8 cellular contexts compared by ENCODE assay signal in genomic region chr13:99124695-99125334, GRCh38.
DNase-seq lines count a peak whose midpoint lies in the region; ATAC-seq and TF ChIP-seq lines count a peak whose summit lies in the region.

No MANE protein-coding gene starts in this region.

- H3K4me1 ChIP-seq in ACC112 (ENCODE audit: control insufficient read depth, insufficient read depth, low read length, unreplicated experiment) (peaks cover 12% of the 10 kb centered on the region), SJSA1 (replicated peaks) (peaks cover 31% of the 10 kb centered on the region)

- peak overlapping the region; percentile 1; the same call in 1 of the 2 replicates for H3K27ac ChIP-seq in ACC112 (ENCODE audit: low read depth, low read length)
- H3K27ac ChIP-seq in SJSA1: peak overlapping the region; percentile 55

- peak overlapping the region; percentile 29 for H3K4me3 ChIP-seq in ACC112 (ENCODE audit: low read depth, low read length)
- H3K4me3 ChIP-seq in SJSA1: no peak overlapping the region
- H3K4me3 ChIP-seq in fibroblast of pulmonary artery (replicated peaks; ENCODE audit: low read depth, low read length): peak overlapping the region; percentile 40

- no peak for TF ChIP-seq POLR2A in GM18505 (IDR thresholded peaks at IDR 0.05; ENCODE audit: borderline replicate concordance, extremely low read depth, insufficient read depth, insufficient read length)

- peak overlapping the region; percentile 43 for H2AFZ ChIP-seq in ACC112 (ENCODE audit: low read length, unreplicated experiment)

- H3K36me3 ChIP-seq in ACC112 (ENCODE audit: insufficient read depth, low read length) (no peaks in the 10 kb centered on the region), SJSA1 (no peaks in the 10 kb centered on the region)

- TF ChIP-seq CTCF in fibroblast of pulmonary artery (IDR thresholded peaks at IDR 0.05; ENCODE audit: low read length, missing control alignments): no peak

- ATAC-seq in GM18505 (IDR thresholded peaks at IDR 0.05; ENCODE audit: unreplicated experiment) (peak; percentile 80), HG03066 (IDR thresholded peaks at IDR 0.05; ENCODE audit: low read depth, unreplicated experiment) (peak; percentile 84), HG02970 (IDR thresholded peaks at IDR 0.05; ENCODE audit: low FRiP score, unreplicated experiment) (no peak)

- 0 out of 2 replicates have a peak, but pooled peaks cover 2% of the 10 kb centered on the region for H3K9me3 ChIP-seq in SJSA1 (replicated peaks)

- H3K79me2 ChIP-seq in ACC112 (ENCODE audit: control insufficient read depth, insufficient read depth, low read length, unreplicated experiment): no peaks in the 10 kb centered on the region

- H3K27me3 ChIP-seq in ACC112 (ENCODE audit: insufficient read depth, low read length) (no peaks in the 10 kb centered on the region), SJSA1 (replicated peaks) (no peaks in the 10 kb centered on the region)

- DNase-seq in SJSA1 (ENCODE audit: low read depth in 1 of 2, low spot score in 2 of 2) (peak; percentile 69 to 94), fibroblast of pulmonary artery (ENCODE audit: low read depth) (peak; percentile 83), C1 segment of cervical spinal cord (lab: John Stamatoyannopoulos, UW) (no peak), nucleus accumbens (lab: John Stamatoyannopoulos, UW) (no peak)

Comparison
In these comparisons a context has a peak if more than half of its experiments do, and no peak if none do; other contexts are left out.
1. DNase-seq: peak in SJSA1 (2 of 2) and fibroblast of pulmonary artery (single experiment); none in C1 segment of cervical spinal cord (0 of 14) and nucleus accumbens (0 of 56).